Comparison of ENCODE assay signal across 8 cellular contexts in the genomic region with DNA sequence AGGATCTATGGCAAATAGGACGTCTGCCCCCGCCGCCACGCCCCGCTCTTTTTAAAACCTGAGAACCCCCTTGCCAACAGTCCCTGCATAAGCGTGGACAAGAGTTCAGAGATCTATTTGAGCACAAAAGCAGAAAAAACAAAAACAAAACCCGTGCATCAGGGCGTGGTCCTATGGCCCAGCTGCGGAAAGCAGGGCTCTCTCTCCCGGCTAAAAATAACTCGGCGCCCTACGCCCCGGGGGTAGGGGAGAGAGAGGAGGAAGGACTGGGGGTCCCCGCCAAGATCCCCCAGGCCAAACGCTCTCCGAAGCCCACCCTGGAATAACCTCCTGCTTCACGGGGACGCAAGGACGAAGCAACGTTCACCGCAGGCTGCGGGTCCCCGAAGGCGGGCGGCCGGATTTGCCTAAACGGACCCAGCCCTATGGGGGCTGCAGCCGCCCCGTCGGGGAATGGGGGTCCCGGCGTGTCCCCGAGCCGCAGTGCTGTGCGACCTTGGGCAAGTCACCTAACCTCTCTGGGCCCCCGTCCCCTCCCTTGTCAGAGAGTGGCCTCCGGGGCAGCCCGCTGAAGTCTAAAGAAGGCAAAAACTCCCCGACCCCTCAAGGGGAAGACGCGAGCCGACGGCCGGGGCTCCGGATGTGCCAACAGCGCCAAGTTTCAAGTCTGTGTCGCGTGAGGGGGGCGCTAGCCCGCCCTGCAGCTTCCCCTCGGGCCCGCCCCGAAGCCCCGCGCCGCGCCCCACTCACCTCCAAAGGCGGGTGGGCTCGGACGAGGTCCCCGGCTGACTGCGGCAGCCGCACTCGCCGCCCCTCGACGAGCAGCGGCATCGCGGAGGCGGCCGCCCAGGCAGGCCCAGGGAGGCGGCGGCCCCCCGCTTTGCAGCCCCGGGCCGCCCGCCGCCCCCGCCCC. TPM values are rescaled to one million over a fixed set of nuclear protein-coding genes. Genes with fewer than 3 reads are reported as not detected.
DNase-seq lines count a peak whose midpoint lies in the region; ATAC-seq and TF ChIP-seq lines count a peak whose summit lies in the region.

No MANE protein-coding gene starts in this region.

- CTCF ChIA-PET in activated CD8-positive, alpha-beta T cell treated with anti-CD3 and anti-CD28 coated beads, Interleukin-2, amount 10 ng/mL, durations not matched to agents 7 days and 5 days (lab: Charles Lee), result interaction anchor here (0.6 to 2.6 kb wide), 4 partner anchors 17 to 372 kb away, joined by 3 to 19 read pairs (median 4); no protein-coding TSS in a partner anchor

- H3K9me3 Mint-ChIP-seq in activated CD8-positive, alpha-beta T cell treated with anti-CD3 and anti-CD28 coated beads, Interleukin-2, amount 10 ng/mL, durations not matched to agents 7 days and 5 days (ENCODE audit: insufficient read depth), result no peaks in the 10 kb centered on the region

- POLR2A ChIA-PET in activated CD8-positive, alpha-beta T cell treated with anti-CD3 and anti-CD28 coated beads, Interleukin-2, amount 10 ng/mL, durations not matched to agents 7 days and 5 days (lab: Charles Lee), result interaction anchor here (1.6 kb wide), 1 partner anchor 38 kb away, joined by 4 read pairs; a partner anchor contains a TSS

- DNase-seq in NCI-H82 (lab: John Stamatoyannopoulos, UW) (peak; percentile 83), NCI-H82 treated with DMSO at 0.1 percent for 48 hours (lab: John Stamatoyannopoulos, UW; ENCODE audit: unreplicated experiment) (no peak), Kasumi-1 (lab: John Stamatoyannopoulos, UW) (peak; percentile 19 to 41), fibroblast of villous mesenchyme (ENCODE audit: low read depth) (peak; percentile 53), posterior cingulate gyrus (peak in 6 of 10 donors; percentile 17 to 90 (median 38)), H4 (ENCODE audit: low spot score) (no peak)
- DNase-seq in activated CD8-positive, alpha-beta T cell treated with anti-CD3 and anti-CD28 coated beads, Interleukin-2, amount 10 ng/mL, durations not matched to agents 7 days and 5 days, result peak; percentile 79

- no peaks in the 10 kb centered on the region for H3K27me3 Mint-ChIP-seq in activated CD8-positive, alpha-beta T cell treated with anti-CD3 and anti-CD28 coated beads, Interleukin-2, amount 10 ng/mL, durations not matched to agents 7 days and 5 days (ENCODE audit: low read depth)

- intact Hi-C loops in posterior cingulate gyrus (cut with DNase I), result no loop called here

- peaks cover 14% of the 10 kb centered on the region for H3K36me3 Mint-ChIP-seq in activated CD8-positive, alpha-beta T cell treated with anti-CD3 and anti-CD28 coated beads, Interleukin-2, amount 10 ng/mL, durations not matched to agents 7 days and 5 days (ENCODE audit: low read depth)

- no peak for TF ChIP-seq CTCF in fibroblast of villous mesenchyme (IDR thresholded peaks at IDR 0.05; ENCODE audit: insufficient read depth, low read depth, low read length)

- H3K4me3 ChIP-seq in fibroblast of villous mesenchyme (ENCODE audit: low read depth, low read length), result peak overlapping the region; percentile 93

- H3K4me3 Mint-ChIP-seq in activated CD8-positive, alpha-beta T cell treated with anti-CD3 and anti-CD28 coated beads, Interleukin-2, amount 10 ng/mL, durations not matched to agents 7 days and 5 days, result peak overlapping the region; percentile 92

- H3K27ac Mint-ChIP-seq in activated CD8-positive, alpha-beta T cell treated with anti-CD3 and anti-CD28 coated beads, Interleukin-2, amount 10 ng/mL, durations not matched to agents 7 days and 5 days, result peak overlapping the region; percentile 86

- peak; percentile 60 for ATAC-seq in GM21825 (IDR thresholded peaks at IDR 0.05; ENCODE audit: unreplicated experiment)
- peak; percentile 81 for ATAC-seq in activated CD8-positive, alpha-beta T cell treated with anti-CD3 and anti-CD28 coated beads, Interleukin-2, amount 10 ng/mL, durations not matched to agents 7 days and 5 days

- H3K4me1 Mint-ChIP-seq in activated CD8-positive, alpha-beta T cell treated with anti-CD3 and anti-CD28 coated beads, Interleukin-2, amount 10 ng/mL, durations not matched to agents 7 days and 5 days (ENCODE audit: low read depth), result peaks cover 21% of the 10 kb centered on the region

RNA-seq across cellular contexts. Expression of a gene that starts 0.5 kb away (rescaled TPM):
- total RNA-seq in activated CD8-positive, alpha-beta T cell treated with anti-CD3 and anti-CD28 coated beads, Interleukin-2, amount 10 ng/mL, durations not matched to agents 7 days and 5 days, result 10 to 100 TPM; 54.9 to 55.2 TPM
- total RNA-seq in fibroblast of villous mesenchyme, result 72.5 and 76.7 TPM in 2 replicates
- 31.1 and 44.9 TPM in 2 replicates for total RNA-seq in H4 (2014; rRNA removed; shearing (Covaris generic))

RNA-seq across cellular contexts. Expression of a gene that starts 38.7 kb away (rescaled TPM):
- 10 to 100 TPM; 25.5 to 26.7 TPM for total RNA-seq in activated CD8-positive, alpha-beta T cell treated with anti-CD3 and anti-CD28 coated beads, Interleukin-2, amount 10 ng/mL, durations not matched to agents 7 days and 5 days
- 28.7 and 43.2 TPM in 2 replicates for total RNA-seq in fibroblast of villous mesenchyme
- total RNA-seq in H4 (2014; rRNA removed; shearing (Covaris generic)), result 36.2 and 37.8 TPM in 2 replicates

Comparison
In these comparisons a context has a peak if more than half of its experiments do, and no peak if none do; other contexts are left out.
1. DNase-seq: peak in NCI-H82 (single experiment), Kasumi-1 (2 of 2), activated CD8-positive, alpha-beta T cell treated with anti-CD3 and anti-CD28 coated beads, Interleukin-2, amount 10 ng/mL, durations not matched to agents 7 days and 5 days (single experiment), fibroblast of villous mesenchyme (single experiment) and posterior cingulate gyrus (6 of 10); none in NCI-H82 treated with DMSO at 0.1 percent for 48 hours (single experiment) and H4 (single experiment).